ENCODE assay signal across 10 cellular contexts in genomic region chr11:13249992-13250391, GRCh38. TPM values are rescaled to one million over a fixed set of nuclear protein-coding genes. Genes with fewer than 3 reads are reported as not detected.
DNase-seq lines count a peak whose midpoint lies in the region; ATAC-seq, FAIRE-seq and TF ChIP-seq lines count a peak whose summit lies in the region.
"Had no signal": no experiment of that assay in that cellular context is flagged by ENCODE, and none has a peak within 500 bp of the region (broad histone marks: within the 10 kb centered on the region; RNA-seq: fewer than 3 reads in every experiment).

No MANE protein-coding gene starts in this region.

- no peaks in the 10 kb centered on the region for H3K9me3 ChIP-seq in GM23248 (ENCODE audit: low read depth)
- no peaks in the 10 kb centered on the region for H3K9me3 ChIP-seq in SK-N-SH
- H3K9me3 ChIP-seq in mucosa of descending colon: no peaks in the 10 kb centered on the region

- ATAC-seq in foreskin keratinocyte: no peak
- ATAC-seq in GM19455 (IDR thresholded peaks at IDR 0.05; ENCODE audit: unreplicated experiment): no peak
- ATAC-seq in mucosa of descending colon: no peak

- no peak for TF ChIP-seq EP300 in SK-N-SH (IDR thresholded peaks at IDR 0.05; ENCODE audit: borderline replicate concordance in 1 of 2, low read depth in 1 of 2, low read length in 1 of 2)

- DNase-seq in D721Med (ENCODE audit: insufficient read length, low spot score) (no peak), GM23248 (peak; percentile 26), SK-N-SH (no peak), foreskin keratinocyte (no peak), NCI-H82 (lab: John Stamatoyannopoulos, UW) (no peak), SHP77 (lab: John Stamatoyannopoulos, UW) (no peak), mucosa of descending colon (no peak)
- DNase-seq: NCI-H524 treated with DMSO at 0.1 percent for 48 hours had no signal

- in situ Hi-C loops in GM23248 (cut with MboI): no loop called here

- H3K9me2 ChIP-seq in GM23248 (ENCODE audit: insufficient read depth) (no peaks in the 10 kb centered on the region), SK-N-SH (no peaks in the 10 kb centered on the region)

- CTCF ChIA-PET in SK-N-SH (lab: Yijun Ruan, JAX): interaction anchor here (1.0 to 2.8 kb wide), 6 partner anchors 11 to 135 kb away, joined by 3 to 13 read pairs (median 4); no protein-coding TSS in a partner anchor

- H3K27ac ChIP-seq in GM23248 (no peak overlapping the region), SK-N-SH (ENCODE audit: low read depth in 2 of 2, low read length in 1 of 2) (no peak overlapping the region), foreskin keratinocyte (no peak overlapping the region)

- 23 to 31% methylated on average over 2 of the region's 2 CpGs for WGBS in GM23248 (ENCODE audit: low coverage in 1 of 2, low lambda C conversion rate in 2 of 2, missing lambda C conversion rate in 2 of 2), 2 experiments
- 29% methylated on average over 2 of the region's 2 CpGs for WGBS in SK-N-SH (ENCODE audit: low lambda C conversion rate)

- intact Hi-C loops in mucosa of descending colon (cut with DNase I, micrococcal nuclease): no loop called here

- TF ChIP-seq RAD21 in SK-N-SH (IDR thresholded peaks at IDR 0.05; ENCODE audit: low read length): peak; percentile 56

- H3F3A ChIP-seq in GM23248 (ENCODE audit: insufficient read depth) (no peaks in the 10 kb centered on the region), SK-N-SH (replicated peaks; ENCODE audit: insufficient read depth) (no peaks in the 10 kb centered on the region)

- H3K9ac ChIP-seq in GM23248 (no peak overlapping the region), SK-N-SH (no peak overlapping the region)

- H4K20me1 ChIP-seq in GM23248 (ENCODE audit: insufficient read depth) (no peaks in the 10 kb centered on the region), SK-N-SH (ENCODE audit: insufficient read depth) (no peaks in the 10 kb centered on the region)

- H3K79me2 ChIP-seq in GM23248 (ENCODE audit: insufficient read depth): no peaks in the 10 kb centered on the region
- H3K79me2 ChIP-seq in SK-N-SH (ENCODE audit: insufficient read depth): no peaks in the 10 kb centered on the region

- H3K27me3 ChIP-seq in GM23248 (replicated peaks; ENCODE audit: insufficient read depth) (no peaks in the 10 kb centered on the region), SK-N-SH (ENCODE audit: insufficient read depth) (no peaks in the 10 kb centered on the region), foreskin keratinocyte (no peaks in the 10 kb centered on the region)

- H2AFZ ChIP-seq in GM23248: no peak overlapping the region
- H2AFZ ChIP-seq in SK-N-SH (ENCODE audit: low read depth): 0 out of 2 replicates have a peak overlapping the region, but pooled peaks have one; percentile 9

- H3K4me1 ChIP-seq in GM23248 (ENCODE audit: insufficient read depth) (no peaks in the 10 kb centered on the region), SK-N-SH (ENCODE audit: control insufficient read depth in 1 of 2, insufficient read depth in 2 of 2, low read depth in 1 of 2, low read length in 1 of 2) (no peaks in the 10 kb centered on the region), foreskin keratinocyte (peaks cover 7% of the 10 kb centered on the region), mucosa of descending colon (ENCODE audit: low read depth) (no peaks in the 10 kb centered on the region)

- TF ChIP-seq CTCF in D721Med (IDR thresholded peaks at IDR 0.05; ENCODE audit: insufficient read depth, missing control alignments): peak; percentile 4
- peak; percentile 50 for TF ChIP-seq CTCF in SK-N-SH (IDR thresholded peaks at IDR 0.05)
- peak; percentile 63 for TF ChIP-seq CTCF in foreskin keratinocyte (conservative IDR thresholded peaks at IDR 0.05)
- no peak for TF ChIP-seq CTCF in mucosa of descending colon (IDR thresholded peaks at IDR 0.05)

- H3K36me3 ChIP-seq in GM23248 (ENCODE audit: low read depth) (no peaks in the 10 kb centered on the region), SK-N-SH (replicated peaks in 1 of 2; ENCODE audit: control insufficient read depth in 1 of 2, insufficient read depth in 2 of 2, low read length in 1 of 2) (no peaks in the 10 kb centered on the region), mucosa of descending colon (ENCODE audit: low read depth) (no peaks in the 10 kb centered on the region)

- H3K4me3 ChIP-seq in GM23248 (no peak overlapping the region), SK-N-SH (ENCODE audit: low read depth in 2 of 2, low read length in 1 of 2) (no peak overlapping the region), mucosa of descending colon (no peak overlapping the region)

- no peak overlapping the region for H3K4me2 ChIP-seq in GM23248 (ENCODE audit: unreplicated experiment)
- no peak overlapping the region for H3K4me2 ChIP-seq in SK-N-SH

- FAIRE-seq in D721Med (lab: Jason Lieb, UNC): no peak
- FAIRE-seq: G401.6 had no signal

- POLR2A ChIA-PET in SK-N-SH (lab: Yijun Ruan, JAX): no interaction called here

TF ChIP-seq in SK-N-SH, 30 proteins besides CTCF, POLR2A, EP300 and RAD21:
- TF ChIP-seq TCF12 (IDR thresholded peaks at IDR 0.05): no peak
- TF ChIP-seq SMC3 (IDR thresholded peaks at IDR 0.05; ENCODE audit: low read depth, low read length): peak; percentile 30; the same call in 1 of the 2 replicates

RNA-seq across cellular contexts. Expression of gene BMAL1, which starts 27.6 kb away (rescaled TPM):
- 41.7 and 66.5 TPM in 2 replicates for total RNA-seq in GM23248 (2014; rRNA removed; shearing (Covaris generic))
- polyA plus RNA-seq in GM23248 (2016; fragmentation: Nextera tagmentation; extraction: Ambion mirVana) (31.9 and 34.9 TPM in 2 replicates), SK-N-SH (2012; rRNA removed) (6.5 and 8.2 TPM in 2 replicates), foreskin keratinocyte (12.1 and 16.6 TPM in 2 replicates)
- polyA plus RNA-seq in SK-N-SH (2012; cell fraction: cytosol; rRNA removed): 7.0 and 7.3 TPM in 2 replicates
- 12.0 and 14.1 TPM in 2 replicates for polyA plus RNA-seq in SK-N-SH (2012; cell fraction: nucleus; rRNA removed)
- total RNA-seq in foreskin keratinocyte (17.6 and 28.7 TPM in 2 replicates), mucosa of descending colon (10 to 100 TPM; 26.6 to 40.1 (median 29.8) TPM)
